9 cellular contexts compared by ENCODE assay signal in genomic region chr2:208638059-208638458, GRCh38.
DNase-seq lines count a peak whose midpoint lies in the region; ATAC-seq and TF ChIP-seq lines count a peak whose summit lies in the region.
"Had no signal": no experiment of that assay in that cellular context is flagged by ENCODE, and none has a peak within 500 bp of the region (broad histone marks: within the 10 kb centered on the region; RNA-seq: fewer than 3 reads in every experiment).

No MANE protein-coding gene starts in this region.

- ATAC-seq in GM19043 (IDR thresholded peaks at IDR 0.05; ENCODE audit: low read depth, unreplicated experiment) (peak; percentile 66), HG02763 (IDR thresholded peaks at IDR 0.05; ENCODE audit: unreplicated experiment) (peak; percentile 64)
- ATAC-seq: activated CD4-positive, alpha-beta T cell treated with anti-CD3 and anti-CD28 coated beads for 36 hours had no signal

- TF ChIP-seq CTCF in MM.1S (IDR thresholded peaks at IDR 0.05; ENCODE audit: low read length): no peak
- TF ChIP-seq CTCF in WERI-Rb-1 (IDR thresholded peaks at IDR 0.05; ENCODE audit: low read depth, low read length): no peak

- H4K20me1 ChIP-seq in MM.1S (ENCODE audit: insufficient read depth, low read length): no peaks in the 10 kb centered on the region

- H3K4me3 ChIP-seq in MM.1S (ENCODE audit: low read length) (no peak overlapping the region), WERI-Rb-1 (ENCODE audit: low read depth, low read length) (no peak overlapping the region)
- H3K4me3 ChIP-seq: HAP-1 had no signal

- no peaks in the 10 kb centered on the region for H3K4me1 ChIP-seq in MM.1S (ENCODE audit: low read length)
- H3K4me1 ChIP-seq: HAP-1 had no signal

- no peaks in the 10 kb centered on the region for H3K9me3 ChIP-seq in MM.1S (replicated peaks; ENCODE audit: insufficient read depth, low read length)
- H3K9me3 ChIP-seq in WERI-Rb-1 (ENCODE audit: severe bottlenecking): no peaks in the 10 kb centered on the region
- H3K9me3 ChIP-seq: HAP-1 had no signal

- no peaks in the 10 kb centered on the region for H3K27me3 ChIP-seq in MM.1S (replicated peaks; ENCODE audit: insufficient read depth, low read length)
- no peaks in the 10 kb centered on the region for H3K27me3 ChIP-seq in WERI-Rb-1 (ENCODE audit: insufficient read depth, low read depth, severe bottlenecking)

- no peaks in the 10 kb centered on the region for H3K79me2 ChIP-seq in MM.1S (ENCODE audit: low read length)

- DNase-seq in MM.1S: peak; percentile 11
- DNase-seq in mucosa of gallbladder (ENCODE audit: low spot score): peak; percentile 40
- DNase-seq in NCI-H526 treated with DMSO at 0.1 percent for 48 hours (lab: John Stamatoyannopoulos, UW): no peak
- no peak for DNase-seq in dedifferentiated amniotic fluid mesenchymal stem cell (ENCODE audit: extremely low spot score)
- DNase-seq in WERI-Rb-1: no peak
- DNase-seq: activated CD4-positive, alpha-beta T cell treated with anti-CD3 and anti-CD28 coated beads for 36 hours had no signal

- no peak overlapping the region for H3K27ac ChIP-seq in MM.1S (ENCODE audit: low read length)
- no peak overlapping the region for H3K27ac ChIP-seq in WERI-Rb-1

- H3K36me3 ChIP-seq in MM.1S (replicated peaks; ENCODE audit: insufficient read depth, low read length) (no peaks in the 10 kb centered on the region), WERI-Rb-1 (no peaks in the 10 kb centered on the region)
- H3K36me3 ChIP-seq: HAP-1 had no signal

- no peaks in the 10 kb centered on the region for H3K9me2 ChIP-seq in MM.1S (replicated peaks; ENCODE audit: insufficient read depth, low read length)

- no peaks in the 10 kb centered on the region for H3F3A ChIP-seq in MM.1S (ENCODE audit: insufficient read depth, low read length)

- H2AFZ ChIP-seq in MM.1S (ENCODE audit: low read length): no peak overlapping the region

- no peak overlapping the region for H3K4me2 ChIP-seq in MM.1S (ENCODE audit: low read depth, low read length)

- H3K9ac ChIP-seq in MM.1S (ENCODE audit: low read length): no peak overlapping the region

Comparison
In these comparisons a context has a peak if more than half of its experiments do, and no peak if none do; other contexts are left out.
1. DNase-seq: peak in MM.1S (single experiment) and mucosa of gallbladder (single experiment); none in NCI-H526 treated with DMSO at 0.1 percent for 48 hours (single experiment), dedifferentiated amniotic fluid mesenchymal stem cell (single experiment) and WERI-Rb-1 (single experiment).